ENCODE assay signal across 19 cellular contexts in the genomic region with DNA sequence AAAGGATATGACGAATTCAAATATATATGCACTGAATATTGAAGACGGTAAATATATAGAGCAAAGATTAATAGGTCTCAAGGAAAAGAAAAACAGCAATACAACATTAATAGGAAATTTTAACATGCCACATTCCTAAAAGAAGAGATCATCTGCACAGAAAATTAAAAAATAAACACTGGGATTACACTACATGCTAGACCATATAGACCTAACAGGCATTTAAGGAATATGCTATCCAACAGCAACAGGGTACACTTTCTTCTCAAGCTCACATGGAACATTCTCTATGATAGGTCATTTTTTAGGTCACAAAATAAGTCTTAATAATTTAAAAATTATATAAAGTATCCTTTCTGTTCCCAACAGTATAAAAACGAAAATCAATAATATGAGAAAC.
DNase-seq lines count a peak whose midpoint lies in the region; ATAC-seq and TF ChIP-seq lines count a peak whose summit lies in the region.
"Had no signal": no experiment of that assay in that cellular context is flagged by ENCODE, and none has a peak within 500 bp of the region (broad histone marks: within the 10 kb centered on the region; RNA-seq: fewer than 3 reads in every experiment).

No MANE protein-coding gene starts in this region.

- H2AFZ ChIP-seq in SK-N-SH (ENCODE audit: low read depth) = peak overlapping the region; percentile 30; the same call in 1 of the 2 replicates
- H2AFZ ChIP-seq in GM23248 = peak overlapping the region; percentile 13; the same call in 1 of the 2 replicates

- H3K4me3 Mint-ChIP-seq in CD4-positive, alpha-beta memory T cell = no peak overlapping the region
- H3K4me3 Mint-ChIP-seq: B cell; CD4-positive, CD25-positive, alpha-beta regulatory T cell; CD8-positive, alpha-beta memory T cell had no signal

- H3K36me3 ChIP-seq in SK-N-SH (replicated peaks in 1 of 2; ENCODE audit: control insufficient read depth in 1 of 2, insufficient read depth in 2 of 2, low read length in 1 of 2) (no peaks in the 10 kb centered on the region), GM23248 (ENCODE audit: low read depth) (0 out of 2 replicates have a peak, but pooled peaks cover 4% of the 10 kb centered on the region), adipocyte (ENCODE audit: control insufficient read depth, insufficient read depth, low read length, severe bottlenecking) (no peaks in the 10 kb centered on the region)
- H3K36me3 ChIP-seq in CD4-positive, alpha-beta memory T cell (ENCODE audit: insufficient read depth, low read length) = no peaks in the 10 kb centered on the region
- H3K36me3 ChIP-seq: BLaER1 had no signal

- no peak for TF ChIP-seq CTCF in SK-N-SH (IDR thresholded peaks at IDR 0.05)

- in situ Hi-C loops in GM23248 (cut with MboI) = no loop called here

- H3K4me3 ChIP-seq in SK-N-SH (ENCODE audit: low read depth in 2 of 2, low read length in 1 of 2) = no peak overlapping the region
- no peak overlapping the region for H3K4me3 ChIP-seq in GM23248
- no peak overlapping the region for H3K4me3 ChIP-seq in adipocyte (ENCODE audit: low read length)
- H3K4me3 ChIP-seq in CD4-positive, alpha-beta memory T cell (ENCODE audit: low read length in 2 of 2) = no peak overlapping the region
- H3K4me3 ChIP-seq: BLaER1 had no signal

- 57% methylated on average over 3 of the region's 3 CpGs for WGBS in SK-N-SH (ENCODE audit: low lambda C conversion rate)
- WGBS in GM23248 (ENCODE audit: low coverage in 1 of 2, low lambda C conversion rate in 2 of 2, missing lambda C conversion rate in 2 of 2), 2 experiments = 65 to 74% methylated on average over 3 of the region's 3 CpGs

- no peak for TF ChIP-seq EP300 in SK-N-SH (IDR thresholded peaks at IDR 0.05; ENCODE audit: borderline replicate concordance in 1 of 2, low read depth in 1 of 2, low read length in 1 of 2)

- no peak overlapping the region for H3K27ac Mint-ChIP-seq in CD4-positive, alpha-beta memory T cell
- H3K27ac Mint-ChIP-seq: B cell; CD4-positive, CD25-positive, alpha-beta regulatory T cell had no signal

- no peak for ATAC-seq in SK-N-SH treated with all-trans-retinoic acid at 6 μM for 48 hours

- H3K9me2 ChIP-seq in SK-N-SH (no peaks in the 10 kb centered on the region), GM23248 (ENCODE audit: insufficient read depth) (0 out of 2 replicates have a peak, but pooled peaks cover 5% of the 10 kb centered on the region)

- TF ChIP-seq RAD21 in SK-N-SH (IDR thresholded peaks at IDR 0.05; ENCODE audit: low read length) = no peak

- DNase-seq in SK-N-SH = no peak
- DNase-seq in GM23248 = no peak
- DNase-seq in adipocyte (ENCODE audit: low read depth) = peak; percentile 15
- DNase-seq in iris pigment epithelial cell (ENCODE audit: low read depth) = peak; percentile 3
- DNase-seq in CD4-positive, alpha-beta memory T cell = no peak
- DNase-seq in NCI-H2029 treated with DMSO at 0.1 percent for 48 hours (lab: John Stamatoyannopoulos, UW) = no peak
- no peak for DNase-seq in NCI-H774 (lab: John Stamatoyannopoulos, UW)
- DNase-seq: CD4-positive, CD25-positive, alpha-beta regulatory T cell; CD8-positive, alpha-beta memory T cell; DMS53; DMS79 treated with DMSO at 0.1 percent for 48 hours; GF-D8; H7; HCEC 1CT had no signal

- no peak overlapping the region for H3K4me2 ChIP-seq in SK-N-SH
- no peak overlapping the region for H3K4me2 ChIP-seq in GM23248 (ENCODE audit: unreplicated experiment)
- H3K4me2 ChIP-seq: BLaER1 had no signal

- no peaks in the 10 kb centered on the region for H3F3A ChIP-seq in SK-N-SH (replicated peaks; ENCODE audit: insufficient read depth)
- no peaks in the 10 kb centered on the region for H3F3A ChIP-seq in GM23248 (ENCODE audit: insufficient read depth)

- CTCF ChIA-PET in SK-N-SH (lab: Yijun Ruan, JAX) = no interaction called here
- CTCF ChIA-PET in CD4-positive, alpha-beta memory T cell (lab: Charles Lee; ENCODE audit: partially characterized antibody) = no interaction called here

- H3K9me3 ChIP-seq in SK-N-SH = no peaks in the 10 kb centered on the region
- H3K9me3 ChIP-seq in GM23248 (ENCODE audit: low read depth) = no peaks in the 10 kb centered on the region
- H3K9me3 ChIP-seq in adipocyte (ENCODE audit: control insufficient read depth, low read length) = peaks cover 7% of the 10 kb centered on the region
- no peaks in the 10 kb centered on the region for H3K9me3 ChIP-seq in CD4-positive, alpha-beta memory T cell (ENCODE audit: control insufficient read depth in 1 of 2, low read length in 2 of 2)
- H3K9me3 ChIP-seq: BLaER1 had no signal

- no peak overlapping the region for H3K9ac ChIP-seq in SK-N-SH
- no peak overlapping the region for H3K9ac ChIP-seq in GM23248
- H3K9ac ChIP-seq in adipocyte (ENCODE audit: low read length) = no peak overlapping the region
- H3K9ac ChIP-seq: BLaER1 had no signal

- H3K36me3 Mint-ChIP-seq in CD4-positive, alpha-beta memory T cell = no peaks in the 10 kb centered on the region
- H3K36me3 Mint-ChIP-seq: CD4-positive, CD25-positive, alpha-beta regulatory T cell; CD8-positive, alpha-beta memory T cell had no signal

- intact Hi-C loops in CD4-positive, alpha-beta memory T cell (cut with micrococcal nuclease) = no loop called here

- H3K27ac ChIP-seq in SK-N-SH (ENCODE audit: low read depth in 2 of 2, low read length in 1 of 2) (no peak overlapping the region), GM23248 (no peak overlapping the region)
- no peak overlapping the region for H3K27ac ChIP-seq in CD4-positive, alpha-beta memory T cell (ENCODE audit: low read depth, low read length)
- H3K27ac ChIP-seq: 22Rv1, BLaER1, C4-2B had no signal

- no peaks in the 10 kb centered on the region for H4K20me1 ChIP-seq in SK-N-SH (ENCODE audit: insufficient read depth)
- H4K20me1 ChIP-seq in GM23248 (ENCODE audit: insufficient read depth) = no peaks in the 10 kb centered on the region
- H4K20me1 ChIP-seq: BLaER1 had no signal

- H3K27me3 Mint-ChIP-seq in CD4-positive, alpha-beta memory T cell = no peaks in the 10 kb centered on the region
- H3K27me3 Mint-ChIP-seq: B cell; CD4-positive, CD25-positive, alpha-beta regulatory T cell; CD8-positive, alpha-beta memory T cell had no signal

- peaks cover 0 to 1% (median 0%) of the 10 kb centered on the region in 8 donors for H3K9me3 Mint-ChIP-seq in CD4-positive, alpha-beta memory T cell

- H3K4me1 Mint-ChIP-seq in CD4-positive, alpha-beta memory T cell = no peaks in the 10 kb centered on the region
- H3K4me1 Mint-ChIP-seq: B cell; CD4-positive, CD25-positive, alpha-beta regulatory T cell; CD8-positive, alpha-beta memory T cell had no signal

- H3K4me1 ChIP-seq in SK-N-SH (ENCODE audit: control insufficient read depth in 1 of 2, insufficient read depth in 2 of 2, low read depth in 1 of 2, low read length in 1 of 2) (no peaks in the 10 kb centered on the region), GM23248 (ENCODE audit: insufficient read depth) (no peaks in the 10 kb centered on the region; the same call in 1 of the 2 replicates), adipocyte (ENCODE audit: control insufficient read depth, insufficient read depth, low read length) (no peaks in the 10 kb centered on the region)
- no peaks in the 10 kb centered on the region for H3K4me1 ChIP-seq in CD4-positive, alpha-beta memory T cell (ENCODE audit: insufficient read depth, low read length)
- H3K4me1 ChIP-seq: BLaER1 had no signal

- H3K79me2 ChIP-seq in SK-N-SH (ENCODE audit: insufficient read depth) = no peaks in the 10 kb centered on the region
- H3K79me2 ChIP-seq in GM23248 (ENCODE audit: insufficient read depth) = no peaks in the 10 kb centered on the region

- POLR2A ChIA-PET in SK-N-SH (lab: Yijun Ruan, JAX) = no interaction called here
- POLR2A ChIA-PET in CD4-positive, alpha-beta memory T cell (lab: Charles Lee; ENCODE audit: partially characterized antibody) = no interaction called here

- H3K27me3 ChIP-seq in SK-N-SH (ENCODE audit: insufficient read depth) = no peaks in the 10 kb centered on the region
- H3K27me3 ChIP-seq in GM23248 (replicated peaks; ENCODE audit: insufficient read depth) = no peaks in the 10 kb centered on the region
- H3K27me3 ChIP-seq in adipocyte (replicated peaks; ENCODE audit: control insufficient read depth, insufficient read depth, low read length) = no peaks in the 10 kb centered on the region
- no peaks in the 10 kb centered on the region for H3K27me3 ChIP-seq in CD4-positive, alpha-beta memory T cell (ENCODE audit: insufficient read depth, low read length)
- H3K27me3 ChIP-seq: BLaER1 had no signal

TF ChIP-seq in SK-N-SH, 30 proteins besides CTCF, POLR2A, EP300 and RAD21:
- TF ChIP-seq TAF1 (IDR thresholded peaks at IDR 0.05; ENCODE audit: borderline replicate concordance, low read depth, low read length) = no peak
- no peak for TF ChIP-seq POLR2AphosphoS5 (IDR thresholded peaks at IDR 0.05; ENCODE audit: low read depth, low read length)
- no peak for TF ChIP-seq FOSL2 (IDR thresholded peaks at IDR 0.05; ENCODE audit: borderline replicate concordance, low read depth)
- TF ChIP-seq MEF2A (IDR thresholded peaks at IDR 0.05; ENCODE audit: borderline replicate concordance, low read depth) = no peak
- no peak for TF ChIP-seq RFX5 (IDR thresholded peaks at IDR 0.05; ENCODE audit: low read length)
- no peak for TF ChIP-seq SIN3A (IDR thresholded peaks at IDR 0.05; ENCODE audit: borderline replicate concordance, low read depth, low read length)
- TF ChIP-seq FOXJ3 (CRISPR knock-in tag; IDR thresholded peaks at IDR 0.05) = no peak
- TF ChIP-seq GABPA (IDR thresholded peaks at IDR 0.05; ENCODE audit: low read depth) = no peak
- no peak for TF ChIP-seq EZH2phosphoT487 (IDR thresholded peaks at IDR 0.05; ENCODE audit: borderline replicate concordance, low read depth)
- no peak for TF ChIP-seq MXI1 (IDR thresholded peaks at IDR 0.05; ENCODE audit: low read depth, low read length)
- no peak for TF ChIP-seq GATA2 (CRISPR knock-in tag; IDR thresholded peaks at IDR 0.05)

TF ChIP-seq in SK-N-SH treated with all-trans-retinoic acid at 6 μM for 48 hours, 23 proteins besides CTCF, POLR2A, EP300 and RAD21 (continues in another document):
- TF ChIP-seq ZNF70 (CRISPR knock-in tag; IDR thresholded peaks at IDR 0.05) (no peak), ZNF565 (CRISPR knock-in tag; conservative IDR thresholded peaks at IDR 0.05; ENCODE audit: low read depth) (no peak)

Comparison
In these comparisons a context has a peak if more than half of its experiments do, and no peak if none do; other contexts are left out.
1. DNase-seq: peak in adipocyte (single experiment) and iris pigment epithelial cell (single experiment); none in SK-N-SH (single experiment), GM23248 (single experiment), CD4-positive, alpha-beta memory T cell (0 of 5), NCI-H2029 treated with DMSO at 0.1 percent for 48 hours (single experiment) and NCI-H774 (single experiment).